28 cellular contexts compared by ENCODE assay signal in genomic region chr2:18831916-18832510, GRCh38.
A peak's percentile ranks its signal among the peaks of the same experiment; 100 is the strongest.
DNase-seq lines count a peak whose midpoint lies in the region; ATAC-seq, FAIRE-seq and TF ChIP-seq lines count a peak whose summit lies in the region.
"Had no signal": no experiment of that assay in that cellular context is flagged by ENCODE, and none has a peak within 500 bp of the region (broad histone marks: within the 10 kb centered on the region; RNA-seq: fewer than 3 reads in every experiment).

No MANE protein-coding gene starts in this region.

- intact Hi-C loops in upper lobe of right lung (cut with DNase I), result no loop called here
- intact Hi-C loops in OCI-LY7 (cut with micrococcal nuclease; ENCODE audit: unreplicated experiment), result no loop called here

- peak; percentile 53 for ATAC-seq in upper lobe of right lung
- ATAC-seq in HG02970 (IDR thresholded peaks at IDR 0.05; ENCODE audit: low FRiP score, unreplicated experiment), result no peak
- ATAC-seq: CD8-positive, alpha-beta T cell; GM12878; Panc1; stimulated activated naive CD8-positive, alpha-beta T cell treated with anti-CD3 and anti-CD28 coated beads, Interleukin-15, Interleukin-2, amounts not matched to agents 100 U/mL and 50 U/mL, for 24 hours had no signal

- H2BK120ac ChIP-seq in mesenchymal stem cell (ENCODE audit: low read depth, low read length), result no peak overlapping the region

- H3K4ac ChIP-seq in mesenchymal stem cell (ENCODE audit: low read depth in 1 of 2, low read length in 2 of 2), result no peak overlapping the region

- no TSS peak for BruUV-seq in OCI-LY7 (replicated peaks; lab: Mats Ljungman, UMichigan)

- POLR2A ChIA-PET in OCI-LY7 (lab: Charles Lee), result interaction anchor here (0.6 to 1.6 kb wide), 3 partner anchors 8 to 18 kb away, joined by 3 read pairs; no protein-coding TSS in a partner anchor

- H2BK15ac ChIP-seq in mesenchymal stem cell (ENCODE audit: low read depth, poor library complexity, severe bottlenecking), result no peak overlapping the region

- H2AK5ac ChIP-seq in mesenchymal stem cell (ENCODE audit: low read length, severe bottlenecking), result no peak overlapping the region

- H3K4me2 ChIP-seq in mesenchymal stem cell (ENCODE audit: low read length, poor library complexity, severe bottlenecking), result no peak overlapping the region
- H3K4me2 ChIP-seq in OCI-LY7 (ENCODE audit: low read length), result no peak overlapping the region

- H2BK5ac ChIP-seq in mesenchymal stem cell (ENCODE audit: low read depth, low read length, poor library complexity, severe bottlenecking), result no peak overlapping the region

- CTCF ChIA-PET in OCI-LY7 (lab: Charles Lee; ENCODE audit: unreplicated experiment), result no interaction called here

- WGBS in mesenchymal stem cell, result 14% methylated on average over 1 of the region's 2 CpGs

- no peak overlapping the region for H4K8ac ChIP-seq in mesenchymal stem cell (ENCODE audit: low read length)

- H3K27me3 ChIP-seq in mesenchymal stem cell (ENCODE audit: control insufficient read depth in 1 of 2, insufficient read depth in 1 of 2, low read length in 2 of 2) (peaks cover 0 to 3% of the 10 kb centered on the region in 2 experiments), upper lobe of right lung (no peaks in the 10 kb centered on the region)
- H3K27me3 ChIP-seq: adrenal gland, SJCRH30 had no signal

- H3K79me2 ChIP-seq in OCI-LY7 (ENCODE audit: insufficient read depth, low read depth, low read length), result no peaks in the 10 kb centered on the region

- peak overlapping the region; percentile 5 for H3K9ac ChIP-seq in mesenchymal stem cell (ENCODE audit: low read length)

- no peak overlapping the region for H2BK12ac ChIP-seq in mesenchymal stem cell (ENCODE audit: low read length in 2 of 2)

- H2AFZ ChIP-seq in mesenchymal stem cell (ENCODE audit: low read depth, low read length) (no peak overlapping the region), OCI-LY7 (ENCODE audit: low read length) (no peak overlapping the region)

- no peak overlapping the region for H3K27ac ChIP-seq in mesenchymal stem cell (ENCODE audit: low read length, poor library complexity, severe bottlenecking)
- H3K27ac ChIP-seq in upper lobe of right lung, result no peak overlapping the region
- H3K27ac ChIP-seq in OCI-LY7 (ENCODE audit: low read depth, low read length, poor library complexity, severe bottlenecking), result no peak overlapping the region
- H3K27ac ChIP-seq: 22Rv1, adrenal gland, SJCRH30 had no signal

- no peaks in the 10 kb centered on the region for H4K20me1 ChIP-seq in OCI-LY7 (ENCODE audit: insufficient read depth, low read length)

- H3K23ac ChIP-seq in mesenchymal stem cell (ENCODE audit: low read length in 2 of 2), result no peak overlapping the region

- H3K14ac ChIP-seq in mesenchymal stem cell (ENCODE audit: low read length in 2 of 2), result no peak overlapping the region

- TF ChIP-seq CTCF in upper lobe of right lung (IDR thresholded peaks at IDR 0.05), result no peak
- no peak for TF ChIP-seq CTCF in OCI-LY7 (conservative IDR thresholded peaks at IDR 0.05; ENCODE audit: low read length)

- FAIRE-seq in urothelium cell line (lab: Jason Lieb, UNC), result no peak
- FAIRE-seq: GM12878, H54, TTC549 had no signal

- H3K4me3 ChIP-seq in mesenchymal stem cell (ENCODE audit: insufficient read depth in 1 of 2, low read depth in 1 of 2, low read length in 2 of 2), result no peak overlapping the region
- H3K4me3 ChIP-seq in upper lobe of right lung, result no peak overlapping the region
- no peak overlapping the region for H3K4me3 ChIP-seq in OCI-LY7 (ENCODE audit: low read depth, low read length, poor library complexity, severe bottlenecking)
- H3K4me3 ChIP-seq: adrenal gland, GM12878, SJCRH30 had no signal

- H4K91ac ChIP-seq in mesenchymal stem cell (ENCODE audit: low read length), result no peak overlapping the region

- H3K4me1 ChIP-seq in mesenchymal stem cell (ENCODE audit: control insufficient read depth, insufficient read depth, low read depth, low read length) (peaks cover 2% of the 10 kb centered on the region), upper lobe of right lung (peaks cover 9% of the 10 kb centered on the region), OCI-LY7 (ENCODE audit: insufficient read depth, low read length, poor library complexity, severe bottlenecking) (no peaks in the 10 kb centered on the region)
- H3K4me1 ChIP-seq: SJCRH30 had no signal

- peak overlapping the region in 1 of 2 experiments; percentile 29 for H3K18ac ChIP-seq in mesenchymal stem cell (ENCODE audit: low read depth in 1 of 2, low read length in 2 of 2)

- H3K9me3 ChIP-seq in mesenchymal stem cell (ENCODE audit: control insufficient read depth, low read length) (no peaks in the 10 kb centered on the region), upper lobe of right lung (no peaks in the 10 kb centered on the region), OCI-LY7 (ENCODE audit: low read length) (no peaks in the 10 kb centered on the region)
- H3K9me3 ChIP-seq: adrenal gland, SJCRH30 had no signal

- H3K9me2 ChIP-seq in OCI-LY7 (ENCODE audit: insufficient read depth, low read length), result no peaks in the 10 kb centered on the region

- H3K79me1 ChIP-seq in mesenchymal stem cell (replicated peaks; ENCODE audit: low read length, poor library complexity, severe bottlenecking), result no peaks in the 10 kb centered on the region

- H3K36me3 ChIP-seq in mesenchymal stem cell (ENCODE audit: control insufficient read depth in 1 of 2, insufficient read depth in 2 of 2, low read depth in 1 of 2, low read length in 2 of 2) (no peaks in the 10 kb centered on the region), upper lobe of right lung (no peaks in the 10 kb centered on the region), OCI-LY7 (ENCODE audit: insufficient read depth, low read length) (no peaks in the 10 kb centered on the region)
- H3K36me3 ChIP-seq: adrenal gland, SJCRH30 had no signal

- DNase-seq in DMS 273 (lab: John Stamatoyannopoulos, UW; ENCODE audit: unreplicated experiment) (peak; percentile 44), DMS 273 treated with DMSO at 0.1 percent for 48 hours (lab: John Stamatoyannopoulos, UW) (no peak), astrocyte of the hippocampus (ENCODE audit: low read depth, low spot score) (peak; percentile 33), mesenchymal stem cell (peak; percentile 3), upper lobe of right lung (no peak), urothelium cell line (ENCODE audit: low spot score) (no peak), OCI-LY7 (ENCODE audit: low spot score) (no peak)
- DNase-seq: activated CD4-positive, CD25-positive, alpha-beta regulatory T cell treated with anti-CD3 and anti-CD28 coated beads, Interleukin-2, amount 50 U/mL, for 72 hours; activated T-cell treated with anti-CD3 and anti-CD28 coated beads, Interleukin-2, amount 50 U/mL, for 1 hour; adrenal gland; AML-193; CD8-positive, alpha-beta T cell; cortex of kidney; kidney glomerular epithelial cell; mammary epithelial cell; NCI-H146; NCI-H510A treated with DMSO at 0.1 percent for 48 hours; nucleus accumbens; retina; SJCRH30; stimulated activated CD4-positive, alpha-beta T cell treated with anti-CD3 and anti-CD28 coated beads, Interleukin-4, amount 100 ng/mL, for 4 hours; stimulated activated naive CD8-positive, alpha-beta T cell treated with anti-CD3 and anti-CD28 coated beads, Interleukin-15, Interleukin-2, amounts not matched to agents 100 U/mL and 50 U/mL, for 24 hours had no signal

Comparison
In these comparisons a context has a peak if more than half of its experiments do, and no peak if none do; other contexts are left out.
1. DNase-seq: peak in DMS 273 (single experiment), astrocyte of the hippocampus (single experiment) and mesenchymal stem cell (single experiment); none in DMS 273 treated with DMSO at 0.1 percent for 48 hours (single experiment), upper lobe of right lung (single experiment), urothelium cell line (single experiment) and OCI-LY7 (single experiment).